ENCODE assay signal across 27 cellular contexts in genomic region chr20:57723816-57724215, GRCh38.
"Had no signal": no experiment of that assay in that cellular context is flagged by ENCODE, and none has a peak within 500 bp of the region (broad histone marks: within the 10 kb centered on the region; RNA-seq: fewer than 3 reads in every experiment).

No MANE protein-coding gene starts in this region.

- H3K9me3 ChIP-seq: colonic mucosa, esophagus muscularis mucosa, esophagus squamous epithelium, gastrocnemius medialis, gastroesophageal sphincter, heart left ventricle, heart right ventricle had no signal

- H3K36me3 ChIP-seq: colonic mucosa, esophagus muscularis mucosa, esophagus squamous epithelium, gastrocnemius medialis, gastroesophageal sphincter, heart left ventricle, heart right ventricle had no signal

- DNase-seq: colonic mucosa; cortex of kidney; dermis blood vessel endothelial cell; dorsolateral prefrontal cortex; effector CD4-positive, alpha-beta T cell; effector CD8-positive, alpha-beta T cell; effector memory CD4-positive, alpha-beta T cell; effector memory CD8-positive, alpha-beta T cell; endodermal cell; esophagus squamous epithelium; foreskin fibroblast; foreskin keratinocyte; foreskin melanocyte; gastrocnemius medialis; glutamatergic neuron; head of caudate nucleus; heart left ventricle; heart right ventricle had no signal

- H3K27me3 ChIP-seq: colonic mucosa, dorsolateral prefrontal cortex, esophagus muscularis mucosa, gastrocnemius medialis, gastroesophageal sphincter, heart right ventricle had no signal

- ATAC-seq: effector memory CD8-positive, alpha-beta T cell; esophagus mucosa; foreskin keratinocyte; gastrocnemius medialis; gastroesophageal sphincter; heart left ventricle; heart right ventricle had no signal

- FAIRE-seq: colon, endometrium, endothelial cell of umbilical vein, frontal cortex had no signal

- H3K27ac ChIP-seq: colonic mucosa, coronary artery, dorsolateral prefrontal cortex, epithelial cell of prostate, esophagus muscularis mucosa, esophagus squamous epithelium, foreskin keratinocyte, gastrocnemius medialis, gastroesophageal sphincter, heart left ventricle, heart right ventricle had no signal

- H3K4me3 ChIP-seq: colonic mucosa, coronary artery, dorsolateral prefrontal cortex, esophagus muscularis mucosa, esophagus squamous epithelium, gastrocnemius medialis, gastroesophageal sphincter, heart left ventricle, heart right ventricle had no signal

- H3K4me1 ChIP-seq: foreskin keratinocyte had no signal
